8 cellular contexts compared by ENCODE assay signal in genomic region chr1:112954059-112954458, GRCh38. TPM values are rescaled to one million over a fixed set of nuclear protein-coding genes. Genes with fewer than 3 reads are reported as not detected.
DNase-seq lines count a peak whose midpoint lies in the region; ATAC-seq and TF ChIP-seq lines count a peak whose summit lies in the region.

No MANE protein-coding gene starts in this region.

- H3K9ac ChIP-seq in KMS-11, result peak overlapping the region; percentile 93; the same call in 1 of the 2 replicates

- CTCF ChIA-PET in Caco-2 (lab: Charles Lee), result interaction anchor here (1.2 kb wide), 1 partner anchor 119 kb away, joined by 4 read pairs; the partner anchor contains the start of gene LRIG2

- POLR2A ChIA-PET in Caco-2 (lab: Charles Lee), result interaction anchor here (0.6 to 1.0 kb wide), 2 partner anchors 13 to 46 kb away, joined by 3 read pairs; no protein-coding TSS in a partner anchor

- H3K27ac ChIP-seq in KMS-11, result peak overlapping the region; percentile 92; the same call in 1 of the 2 replicates
- no peak overlapping the region for H3K27ac ChIP-seq in adrenal gland

- no peaks in the 10 kb centered on the region for H3K36me3 ChIP-seq in Caco-2 (ENCODE audit: control insufficient read depth, insufficient read depth, low read length)
- no peaks in the 10 kb centered on the region for H3K36me3 ChIP-seq in KMS-11 (ENCODE audit: insufficient read depth)
- H3K36me3 ChIP-seq in adrenal gland (replicated peaks in 1 of 2), result no peaks in the 10 kb centered on the region

- H3K4me3 Mint-ChIP-seq in Caco-2 (ENCODE audit: unreplicated experiment), result peak overlapping the region; percentile 89
- H3K4me3 Mint-ChIP-seq in natural killer cell treated with Interleukin-12 subunit alpha and Interleukin-12 subunit beta and Interleukin-15 and Interleukin-18, amount 100 ng/mL, for 72 hours, result peak overlapping the region; percentile 89

- H3K27me3 ChIP-seq in Caco-2 (replicated peaks; ENCODE audit: control insufficient read depth, insufficient read depth, low read length) (no peaks in the 10 kb centered on the region), KMS-11 (ENCODE audit: insufficient read depth, low read depth) (no peaks in the 10 kb centered on the region), adrenal gland (no peaks in the 10 kb centered on the region)

- H3K4me1 ChIP-seq in Caco-2 (peaks cover 24% of the 10 kb centered on the region), KMS-11 (ENCODE audit: low read depth, poor library complexity, severe bottlenecking) (peaks cover 36% of the 10 kb centered on the region), adrenal gland (replicated peaks in 1 of 2) (peaks cover 6 to 23% of the 10 kb centered on the region in 2 donors)

- H3K27me3 Mint-ChIP-seq in Caco-2 (ENCODE audit: insufficient read depth, unreplicated experiment), result no peaks in the 10 kb centered on the region
- H3K27me3 Mint-ChIP-seq in natural killer cell treated with Interleukin-12 subunit alpha and Interleukin-12 subunit beta and Interleukin-15 and Interleukin-18, amount 100 ng/mL, for 72 hours, result peaks cover 0 to 3% of the 10 kb centered on the region in 2 donors

- ATAC-seq in natural killer cell treated with Interleukin-12 subunit alpha and Interleukin-12 subunit beta and Interleukin-15 and Interleukin-18, amount 100 ng/mL, for 72 hours, result no peak
- ATAC-seq in GM19395 (IDR thresholded peaks at IDR 0.05; ENCODE audit: unreplicated experiment) (no peak), HG03354 (IDR thresholded peaks at IDR 0.05; ENCODE audit: poor library complexity, severe bottlenecking, unreplicated experiment) (no peak)

- no TSS peak for BruUV-seq in Caco-2 (replicated peaks; lab: Mats Ljungman, UMichigan)

- no peak for DNase-seq in Caco-2
- peak; percentile 19 for DNase-seq in cerebellar cortex (ENCODE audit: low spot score)
- no peak for DNase-seq in natural killer cell treated with Interleukin-12 subunit alpha and Interleukin-12 subunit beta and Interleukin-15 and Interleukin-18, amount 100 ng/mL, for 72 hours (ENCODE audit: low spot score)
- no peak for DNase-seq in adrenal gland
- no peak for DNase-seq in NCI-H774 (lab: John Stamatoyannopoulos, UW)

- no peak overlapping the region for H2AFZ ChIP-seq in KMS-11 (ENCODE audit: low read depth)

- no peaks in the 10 kb centered on the region for H3K9me3 Mint-ChIP-seq in Caco-2 (ENCODE audit: unreplicated experiment)
- no peaks in the 10 kb centered on the region for H3K9me3 Mint-ChIP-seq in natural killer cell treated with Interleukin-12 subunit alpha and Interleukin-12 subunit beta and Interleukin-15 and Interleukin-18, amount 100 ng/mL, for 72 hours

- H3K27ac Mint-ChIP-seq in Caco-2 (ENCODE audit: unreplicated experiment), result peak overlapping the region; percentile 17
- H3K27ac Mint-ChIP-seq in natural killer cell treated with Interleukin-12 subunit alpha and Interleukin-12 subunit beta and Interleukin-15 and Interleukin-18, amount 100 ng/mL, for 72 hours, result no peak overlapping the region

- peaks cover 92% of the 10 kb centered on the region for H3K79me2 ChIP-seq in KMS-11 (ENCODE audit: insufficient read depth, low read depth)

- intact Hi-C loops in Caco-2 (cut with micrococcal nuclease; ENCODE audit: unreplicated experiment) (loop anchor here (2.0 kb wide), 3 partner anchors 17 to 145 kb away; no protein-coding TSS in a partner anchor), adrenal gland (cut with DNase I) (loop anchor here (10.0 kb wide), 1 partner anchor 69 kb away; no protein-coding TSS in a partner anchor)

- 90 to 95% (median 93%) methylated on average over 3 of the region's 3 CpGs for WGBS in adrenal gland, 4 donors

- H3K36me3 Mint-ChIP-seq in Caco-2 (ENCODE audit: insufficient read depth, unreplicated experiment), result peaks cover 31% of the 10 kb centered on the region
- peaks cover 12% of the 10 kb centered on the region for H3K36me3 Mint-ChIP-seq in natural killer cell treated with Interleukin-12 subunit alpha and Interleukin-12 subunit beta and Interleukin-15 and Interleukin-18, amount 100 ng/mL, for 72 hours

- H4K20me1 ChIP-seq in KMS-11 (ENCODE audit: insufficient read depth), result peaks cover 26% of the 10 kb centered on the region

- H3K4me2 ChIP-seq in KMS-11, result peak overlapping the region; percentile 93

- H3K9me3 ChIP-seq in Caco-2 (no peaks in the 10 kb centered on the region), adrenal gland (replicated peaks in 1 of 3) (no peaks in the 10 kb centered on the region)

- no peak for TF ChIP-seq POLR2A in adrenal gland (IDR thresholded peaks at IDR 0.05)

- TF ChIP-seq CTCF in Caco-2 (IDR thresholded peaks at IDR 0.05; ENCODE audit: insufficient read depth in 1 of 2, low read depth in 1 of 2, low read length in 1 of 2, severe bottlenecking in 1 of 2, unreplicated experiment in 1 of 2), result no peak
- TF ChIP-seq CTCF in KMS-11 (conservative IDR thresholded peaks at IDR 0.05; ENCODE audit: low read depth, low read length), result no peak
- TF ChIP-seq CTCF in adrenal gland (IDR thresholded peaks at IDR 0.05), result no peak

- H3K4me3 ChIP-seq in Caco-2 (ENCODE audit: low read depth, low read length), result peak overlapping the region; percentile 69
- H3K4me3 ChIP-seq in KMS-11 (IDR thresholded peaks at IDR 0.05; ENCODE audit: insufficient read depth, low read depth, low read length), result no peak overlapping the region
- H3K4me3 ChIP-seq in adrenal gland, result no peak overlapping the region

- H3K4me1 Mint-ChIP-seq in Caco-2 (ENCODE audit: low read depth, unreplicated experiment), result peaks cover 20% of the 10 kb centered on the region
- H3K4me1 Mint-ChIP-seq in natural killer cell treated with Interleukin-12 subunit alpha and Interleukin-12 subunit beta and Interleukin-15 and Interleukin-18, amount 100 ng/mL, for 72 hours (ENCODE audit: low read depth in 2 of 2), result peaks cover 30 to 41% of the 10 kb centered on the region in 2 donors

RNA-seq across cellular contexts. Expression of gene SLC16A1, which starts 1.9 kb away (rescaled TPM):
- 104 and 107 TPM in 2 replicates for total RNA-seq in Caco-2 (2022)
- total RNA-seq in natural killer cell treated with Interleukin-12 subunit alpha and Interleukin-12 subunit beta and Interleukin-15 and Interleukin-18, amount 100 ng/mL, for 72 hours, result 10 to 100 TPM; 47.8 to 88.4 TPM
- 10 to 100 TPM; 20.9 to 38.1 (median 27.5) TPM for total RNA-seq in adrenal gland
- polyA plus RNA-seq in adrenal gland, result 10 to 100 TPM in 1 of 3 donors, 1 to 10 TPM in 2; 6.0 to 36.3 (median 6.9) TPM
